Comparison of ENCODE assay signal across 13 cellular contexts in genomic region chr22:41305646-41306045, GRCh38. TPM values are rescaled to one million over a fixed set of nuclear protein-coding genes. Genes with fewer than 3 reads are reported as not detected.
DNase-seq lines count a peak whose midpoint lies in the region; ATAC-seq and TF ChIP-seq lines count a peak whose summit lies in the region.
"Had no signal": no experiment of that assay in that cellular context is flagged by ENCODE, and none has a peak within 500 bp of the region (broad histone marks: within the 10 kb centered on the region; RNA-seq: fewer than 3 reads in every experiment).

No MANE protein-coding gene starts in this region.

- intact Hi-C loops in sciatic nerve (cut with DNase I) = no loop called here

- TF ChIP-seq CTCF in fibroblast of pulmonary artery (IDR thresholded peaks at IDR 0.05; ENCODE audit: low read length, missing control alignments) = no peak

- peaks cover 49% of the 10 kb centered on the region for H3F3A ChIP-seq in GM23248 (ENCODE audit: insufficient read depth)

- no peak overlapping the region for H3K9ac ChIP-seq in GM23248
- no peak overlapping the region for H3K9ac ChIP-seq in skeletal muscle satellite cell (ENCODE audit: low read depth, low read length)

- in situ Hi-C loops in GM23248 (cut with MboI) = no loop called here

- WGBS in GM23248 (ENCODE audit: low coverage in 1 of 2, low lambda C conversion rate in 2 of 2, missing lambda C conversion rate in 2 of 2), 2 experiments = 8 to 9% methylated on average over 4 of the region's 4 CpGs

- H3K4me3 ChIP-seq in GM23248 (peak overlapping the region; percentile 26; the same call in 1 of the 2 replicates), fibroblast of pulmonary artery (replicated peaks; ENCODE audit: low read depth, low read length) (no peak overlapping the region), skeletal muscle satellite cell (ENCODE audit: low read length) (peak overlapping the region; percentile 41)

- no peaks in the 10 kb centered on the region for H3K27me3 ChIP-seq in GM23248 (replicated peaks; ENCODE audit: insufficient read depth)
- H3K27me3 ChIP-seq in skeletal muscle satellite cell (ENCODE audit: control insufficient read depth, insufficient read depth, low read length) = no peaks in the 10 kb centered on the region

- H3K9me3 ChIP-seq in GM23248 (ENCODE audit: low read depth) = no peaks in the 10 kb centered on the region
- H3K9me3 ChIP-seq in skeletal muscle satellite cell (replicated peaks; ENCODE audit: low read length) = no peaks in the 10 kb centered on the region

- peak; percentile 65 for ATAC-seq in SK-N-SH treated with all-trans-retinoic acid at 6 μM for 48 hours
- ATAC-seq in sciatic nerve = no peak
- ATAC-seq: T-helper 17 cell had no signal

- H4K20me1 ChIP-seq in GM23248 (ENCODE audit: insufficient read depth) = no peaks in the 10 kb centered on the region

- no peaks in the 10 kb centered on the region for H3K9me2 ChIP-seq in GM23248 (ENCODE audit: insufficient read depth)

- H3K27ac ChIP-seq in GM23248 = peak overlapping the region; percentile 69
- H3K27ac ChIP-seq: HL-60 had no signal

- H2AFZ ChIP-seq in GM23248 = no peak overlapping the region

- H3K4me2 ChIP-seq in GM23248 (ENCODE audit: unreplicated experiment) (peak overlapping the region; percentile 62), skeletal muscle satellite cell (ENCODE audit: low read length) (peak overlapping the region; percentile 60)

- peaks cover 40% of the 10 kb centered on the region for H3K4me1 ChIP-seq in GM23248 (ENCODE audit: insufficient read depth)
- H3K4me1 ChIP-seq in skeletal muscle satellite cell (ENCODE audit: control insufficient read depth, insufficient read depth, low read length) = peaks cover 46% of the 10 kb centered on the region

- H3K36me3 ChIP-seq in GM23248 (ENCODE audit: low read depth) (no peaks in the 10 kb centered on the region), skeletal muscle satellite cell (ENCODE audit: insufficient read depth, low read length) (peaks cover 19% of the 10 kb centered on the region)

- DNase-seq in GM23248 (peak; percentile 95), fibroblast of pulmonary artery (ENCODE audit: low read depth) (peak; percentile 65), mesenteric fat pad (ENCODE audit: low spot score) (no peak), sciatic nerve (ENCODE audit: low spot score) (no peak), cortex of kidney (lab: John Stamatoyannopoulos, UW) (no peak)
- DNase-seq in activated CD4-positive, alpha-beta T cell treated with anti-CD3 and anti-CD28 coated beads for 48 hours = no peak
- DNase-seq: activated naive CD4-positive, alpha-beta T cell treated with Interleukin-2 at 50 U/mL for 16 hours; NCI-H2171; nephron progenitor cell; T-helper 17 cell had no signal

- H3K79me2 ChIP-seq in GM23248 (ENCODE audit: insufficient read depth) = peaks cover 98% of the 10 kb centered on the region

TF ChIP-seq in SK-N-SH treated with all-trans-retinoic acid at 6 μM for 48 hours, 23 proteins besides CTCF, POLR2A, EP300 and RAD21:
- TF ChIP-seq CSDC2 (CRISPR knock-in tag; IDR thresholded peaks at IDR 0.05) (no peak), ZNF70 (CRISPR knock-in tag; IDR thresholded peaks at IDR 0.05) (no peak), ZNF565 (CRISPR knock-in tag; conservative IDR thresholded peaks at IDR 0.05; ENCODE audit: low read depth) (no peak), ZC3H10 (CRISPR knock-in tag; IDR thresholded peaks at IDR 0.05) (no peak), SNAI2 (CRISPR knock-in tag; IDR thresholded peaks at IDR 0.05) (no peak), TOX (CRISPR knock-in tag; IDR thresholded peaks at IDR 0.05; ENCODE audit: borderline replicate concordance) (no peak)

RNA-seq across cellular contexts. Expression of gene ZC3H7B, which starts 4.3 kb away (rescaled TPM):
- total RNA-seq in GM23248 (2014; rRNA removed; shearing (Covaris generic)) = 54.8 and 54.9 TPM in 2 replicates
- 5.3 and 5.4 TPM in 2 replicates for polyA plus RNA-seq in GM23248 (2016; fragmentation: Nextera tagmentation; extraction: Ambion mirVana)
- total RNA-seq in skeletal muscle satellite cell (2012; rRNA removed) = 32.8 and 38.3 TPM in 2 replicates
- 55.6 TPM for total RNA-seq in mesenteric fat pad
- 72.6 TPM for total RNA-seq in sciatic nerve

RNA-seq across cellular contexts. Expression of gene RANGAP1, which starts 19.7 kb away (rescaled TPM):
- total RNA-seq in GM23248 (2014; rRNA removed; shearing (Covaris generic)) = 73.5 and 79.2 TPM in 2 replicates
- polyA plus RNA-seq in GM23248 (2016; fragmentation: Nextera tagmentation; extraction: Ambion mirVana) = 52.3 and 54.6 TPM in 2 replicates
- total RNA-seq in skeletal muscle satellite cell (2012; rRNA removed) = 71.2 and 73.0 TPM in 2 replicates
- total RNA-seq in mesenteric fat pad (42.7 TPM), sciatic nerve (45.5 TPM)

Comparison
In these comparisons a context has a peak if more than half of its experiments do, and no peak if none do; other contexts are left out.
1. DNase-seq: peak in GM23248 (single experiment) and fibroblast of pulmonary artery (single experiment); none in mesenteric fat pad (single experiment), sciatic nerve (single experiment), activated CD4-positive, alpha-beta T cell treated with anti-CD3 and anti-CD28 coated beads for 48 hours (single experiment) and cortex of kidney (single experiment).